In the genomic region with DNA sequence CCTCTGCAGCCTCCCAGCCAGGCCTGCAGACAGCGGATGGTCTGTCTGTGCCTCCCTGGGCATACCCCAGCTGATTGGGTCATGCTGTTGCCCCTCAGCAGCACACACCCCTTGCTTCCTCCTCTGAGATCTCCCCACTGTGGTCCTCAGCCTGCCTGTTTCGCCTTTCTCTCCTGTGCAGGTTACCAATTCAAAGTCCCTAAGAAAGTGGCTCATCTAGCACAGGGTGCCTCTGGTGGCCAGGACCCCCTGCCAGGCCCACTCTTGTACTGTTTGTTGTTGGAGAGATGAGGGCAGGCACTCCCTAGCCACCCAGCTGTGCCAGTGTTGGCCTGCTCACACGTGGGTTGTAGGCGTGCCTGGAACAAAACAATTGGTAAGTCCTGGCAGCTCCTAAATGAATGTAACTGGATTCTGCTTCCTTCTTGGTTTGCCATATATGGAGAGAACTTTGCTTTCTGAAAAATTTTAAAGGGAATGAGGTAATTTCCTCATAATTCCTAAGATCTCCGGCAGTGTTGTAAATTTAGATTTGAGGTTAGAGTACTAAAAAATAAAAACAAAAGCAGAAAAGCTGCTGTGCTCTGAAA, we compare ENCODE assay signal across 10 cellular contexts.
DNase-seq lines count a peak whose midpoint lies in the region; ATAC-seq and TF ChIP-seq lines count a peak whose summit lies in the region.
"Had no signal": no experiment of that assay in that cellular context is flagged by ENCODE, and none has a peak within 500 bp of the region (broad histone marks: within the 10 kb centered on the region; RNA-seq: fewer than 3 reads in every experiment).

No MANE protein-coding gene starts in this region.

- peaks cover 1% of the 10 kb centered on the region for H3K36me3 ChIP-seq in fibroblast of lung (ENCODE audit: control insufficient read depth, insufficient read depth, low read length)
- peaks cover 1% of the 10 kb centered on the region for H3K36me3 ChIP-seq in osteoblast (ENCODE audit: insufficient read depth, low read length)

- H3K27ac ChIP-seq in fibroblast of lung (ENCODE audit: insufficient read depth, low read length) (peak overlapping the region; percentile 52), osteoblast (ENCODE audit: low read depth, low read length) (peak overlapping the region; percentile 80)
- H3K27ac ChIP-seq: parathyroid adenoma had no signal

- H3K9me3 ChIP-seq in fibroblast of lung (ENCODE audit: control insufficient read depth, insufficient read depth, low read depth, low read length) (no peaks in the 10 kb centered on the region), osteoblast (ENCODE audit: low read depth, low read length) (no peaks in the 10 kb centered on the region)

- H4K20me1 ChIP-seq in fibroblast of lung (ENCODE audit: control insufficient read depth, extremely low read depth, insufficient read depth, low read length) = no peaks in the 10 kb centered on the region
- H4K20me1 ChIP-seq in osteoblast (ENCODE audit: insufficient read depth, low read length) = peaks cover 11% of the 10 kb centered on the region

- H2AFZ ChIP-seq in fibroblast of lung (ENCODE audit: low read length) (no peak overlapping the region), osteoblast (ENCODE audit: low read length) (no peak overlapping the region)
- H2AFZ ChIP-seq: parathyroid adenoma had no signal

- ATAC-seq in GM19351 (IDR thresholded peaks at IDR 0.05; ENCODE audit: unreplicated experiment) = no peak
- no peak for ATAC-seq in HG02973 (IDR thresholded peaks at IDR 0.05; ENCODE audit: unreplicated experiment)

- DNase-seq in DMS79 treated with DMSO at 0.1 percent for 48 hours (lab: John Stamatoyannopoulos, UW) (peak; percentile 44), NCI-H345 (lab: John Stamatoyannopoulos, UW) (peak; percentile 90), fibroblast of lung (ENCODE audit: low read depth in 2 of 2) (peak; percentile 89 to 92), osteoblast (ENCODE audit: insufficient read length, low spot score, missing footprints) (no peak), SHP77 (lab: John Stamatoyannopoulos, UW) (no peak), NOMO-1 treated with DMSO at 0.1 percent for 48 hours (lab: John Stamatoyannopoulos, UW; ENCODE audit: unreplicated experiment) (no peak)
- DNase-seq: activated B cell treated with CpG ODN at 0.5 μM for 24 hours had no signal

- peak overlapping the region; percentile 46 for H3K4me2 ChIP-seq in fibroblast of lung (ENCODE audit: extremely low read depth, insufficient read depth, low read length)
- peak overlapping the region; percentile 54 for H3K4me2 ChIP-seq in osteoblast (ENCODE audit: insufficient read depth, low read length)

- H3K4me1 ChIP-seq in fibroblast of lung (ENCODE audit: control insufficient read depth, extremely low read depth, insufficient read depth, low read length) = peaks cover 11% of the 10 kb centered on the region
- H3K4me1 ChIP-seq in osteoblast (ENCODE audit: insufficient read depth, low read length) = peaks cover 36% of the 10 kb centered on the region
- H3K4me1 ChIP-seq: parathyroid adenoma had no signal

- no peak overlapping the region for H3K4me3 ChIP-seq in fibroblast of lung (replicated peaks in 1 of 4; ENCODE audit: control extremely low read depth in 1 of 4, insufficient read depth in 1 of 4, low read depth in 3 of 4, low read length in 4 of 4)
- peak overlapping the region; percentile 20 for H3K4me3 ChIP-seq in osteoblast (ENCODE audit: insufficient read depth, low read length)

- no peak overlapping the region for H3K9ac ChIP-seq in fibroblast of lung (ENCODE audit: insufficient read depth, low read length)
- H3K9ac ChIP-seq: parathyroid adenoma had no signal

- no peaks in the 10 kb centered on the region for H3K27me3 ChIP-seq in fibroblast of lung (ENCODE audit: control insufficient read depth, insufficient read depth, low read length)
- H3K27me3 ChIP-seq in osteoblast (ENCODE audit: insufficient read depth, low read length) = no peaks in the 10 kb centered on the region

- TF ChIP-seq CTCF in fibroblast of lung (conservative IDR thresholded peaks at IDR 0.05 in 1 of 2, IDR thresholded peaks at IDR 0.05 in 1 of 2; ENCODE audit: low read depth in 1 of 2, low read length in 2 of 2) (no peak), osteoblast (IDR thresholded peaks at IDR 0.05; ENCODE audit: extremely low read depth, low read depth, low read length) (no peak)

- H3K79me2 ChIP-seq in fibroblast of lung (ENCODE audit: control insufficient read depth, insufficient read depth, low read length) (peaks cover 79% of the 10 kb centered on the region), osteoblast (ENCODE audit: insufficient read depth, low read length) (peaks cover 98% of the 10 kb centered on the region)
- H3K79me2 ChIP-seq: parathyroid adenoma had no signal

Comparison
In these comparisons a context has a peak if more than half of its experiments do, and no peak if none do; other contexts are left out.
1. DNase-seq: peak in DMS79 treated with DMSO at 0.1 percent for 48 hours (single experiment), NCI-H345 (single experiment) and fibroblast of lung (2 of 2); none in osteoblast (single experiment), SHP77 (0 of 2) and NOMO-1 treated with DMSO at 0.1 percent for 48 hours (single experiment).